In the genomic region with DNA sequence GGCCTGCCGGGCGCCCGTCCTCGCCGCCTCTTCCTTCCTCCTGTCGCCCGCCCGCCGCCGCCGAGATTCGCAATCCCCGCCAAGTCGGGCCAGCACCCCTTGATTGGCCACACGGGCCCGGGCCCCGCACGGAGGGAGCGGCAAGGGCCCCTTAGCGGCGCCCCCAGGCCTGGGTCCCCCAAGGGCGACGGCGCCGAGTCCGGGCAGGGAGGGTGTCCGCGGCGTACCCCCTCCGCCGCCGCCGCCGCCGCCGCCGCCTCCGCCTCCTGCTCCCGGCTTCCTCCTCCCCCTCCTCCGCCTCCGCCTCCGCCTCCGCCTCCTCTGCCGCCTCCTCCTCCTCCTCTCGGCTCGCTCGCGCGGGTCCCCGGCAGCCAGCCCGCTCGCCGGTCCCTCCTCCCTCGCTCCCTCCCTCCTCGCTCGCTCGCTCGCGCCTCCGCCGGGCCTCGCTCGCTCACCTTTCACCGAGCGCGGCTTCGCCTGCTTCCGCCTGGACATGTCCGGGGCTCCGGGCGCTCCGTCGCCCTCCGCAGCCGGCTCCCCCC, we compare ENCODE assay signal across 1 cellular context.
TF ChIP-seq lines count a peak whose summit lies in the region.

No MANE protein-coding gene starts in this region.

TF ChIP-seq in WTC11, 78 proteins besides CTCF, POLR2A, EP300 and RAD21 (continued from another document and continues in another):
- TF ChIP-seq, protein P1, sequence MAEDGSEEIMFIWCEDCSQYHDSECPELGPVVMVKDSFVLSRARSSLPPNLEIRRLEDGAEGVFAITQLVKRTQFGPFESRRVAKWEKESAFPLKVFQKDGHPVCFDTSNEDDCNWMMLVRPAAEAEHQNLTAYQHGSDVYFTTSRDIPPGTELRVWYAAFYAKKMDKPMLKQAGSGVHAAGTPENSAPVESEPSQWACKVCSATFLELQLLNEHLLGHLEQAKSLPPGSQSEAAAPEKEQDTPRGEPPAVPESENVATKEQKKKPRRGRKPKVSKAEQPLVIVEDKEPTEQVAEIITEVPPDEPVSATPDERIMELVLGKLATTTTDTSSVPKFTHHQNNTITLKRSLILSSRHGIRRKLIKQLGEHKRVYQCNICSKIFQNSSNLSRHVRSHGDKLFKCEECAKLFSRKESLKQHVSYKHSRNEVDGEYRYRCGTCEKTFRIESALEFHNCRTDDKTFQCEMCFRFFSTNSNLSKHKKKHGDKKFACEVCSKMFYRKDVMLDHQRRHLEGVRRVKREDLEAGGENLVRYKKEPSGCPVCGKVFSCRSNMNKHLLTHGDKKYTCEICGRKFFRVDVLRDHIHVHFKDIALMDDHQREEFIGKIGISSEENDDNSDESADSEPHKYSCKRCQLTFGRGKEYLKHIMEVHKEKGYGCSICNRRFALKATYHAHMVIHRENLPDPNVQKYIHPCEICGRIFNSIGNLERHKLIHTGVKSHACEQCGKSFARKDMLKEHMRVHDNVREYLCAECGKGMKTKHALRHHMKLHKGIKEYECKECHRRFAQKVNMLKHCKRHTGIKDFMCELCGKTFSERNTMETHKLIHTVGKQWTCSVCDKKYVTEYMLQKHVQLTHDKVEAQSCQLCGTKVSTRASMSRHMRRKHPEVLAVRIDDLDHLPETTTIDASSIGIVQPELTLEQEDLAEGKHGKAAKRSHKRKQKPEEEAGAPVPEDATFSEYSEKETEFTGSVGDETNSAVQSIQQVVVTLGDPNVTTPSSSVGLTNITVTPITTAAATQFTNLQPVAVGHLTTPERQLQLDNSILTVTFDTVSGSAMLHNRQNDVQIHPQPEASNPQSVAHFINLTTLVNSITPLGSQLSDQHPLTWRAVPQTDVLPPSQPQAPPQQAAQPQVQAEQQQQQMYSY (CRISPR knock-in tag; IDR thresholded peaks at IDR 0.05): no peak
- TF ChIP-seq, protein P2, sequence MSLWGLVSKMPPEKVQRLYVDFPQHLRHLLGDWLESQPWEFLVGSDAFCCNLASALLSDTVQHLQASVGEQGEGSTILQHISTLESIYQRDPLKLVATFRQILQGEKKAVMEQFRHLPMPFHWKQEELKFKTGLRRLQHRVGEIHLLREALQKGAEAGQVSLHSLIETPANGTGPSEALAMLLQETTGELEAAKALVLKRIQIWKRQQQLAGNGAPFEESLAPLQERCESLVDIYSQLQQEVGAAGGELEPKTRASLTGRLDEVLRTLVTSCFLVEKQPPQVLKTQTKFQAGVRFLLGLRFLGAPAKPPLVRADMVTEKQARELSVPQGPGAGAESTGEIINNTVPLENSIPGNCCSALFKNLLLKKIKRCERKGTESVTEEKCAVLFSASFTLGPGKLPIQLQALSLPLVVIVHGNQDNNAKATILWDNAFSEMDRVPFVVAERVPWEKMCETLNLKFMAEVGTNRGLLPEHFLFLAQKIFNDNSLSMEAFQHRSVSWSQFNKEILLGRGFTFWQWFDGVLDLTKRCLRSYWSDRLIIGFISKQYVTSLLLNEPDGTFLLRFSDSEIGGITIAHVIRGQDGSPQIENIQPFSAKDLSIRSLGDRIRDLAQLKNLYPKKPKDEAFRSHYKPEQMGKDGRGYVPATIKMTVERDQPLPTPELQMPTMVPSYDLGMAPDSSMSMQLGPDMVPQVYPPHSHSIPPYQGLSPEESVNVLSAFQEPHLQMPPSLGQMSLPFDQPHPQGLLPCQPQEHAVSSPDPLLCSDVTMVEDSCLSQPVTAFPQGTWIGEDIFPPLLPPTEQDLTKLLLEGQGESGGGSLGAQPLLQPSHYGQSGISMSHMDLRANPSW (CRISPR knock-in tag; conservative IDR thresholded peaks at IDR 0.05; ENCODE audit: low read depth): no peak
- TF ChIP-seq GABPB1 (CRISPR knock-in tag; IDR thresholded peaks at IDR 0.05): no peak
- no peak for TF ChIP-seq EMX1 (CRISPR knock-in tag; IDR thresholded peaks at IDR 0.05)
- TF ChIP-seq, protein P3, sequence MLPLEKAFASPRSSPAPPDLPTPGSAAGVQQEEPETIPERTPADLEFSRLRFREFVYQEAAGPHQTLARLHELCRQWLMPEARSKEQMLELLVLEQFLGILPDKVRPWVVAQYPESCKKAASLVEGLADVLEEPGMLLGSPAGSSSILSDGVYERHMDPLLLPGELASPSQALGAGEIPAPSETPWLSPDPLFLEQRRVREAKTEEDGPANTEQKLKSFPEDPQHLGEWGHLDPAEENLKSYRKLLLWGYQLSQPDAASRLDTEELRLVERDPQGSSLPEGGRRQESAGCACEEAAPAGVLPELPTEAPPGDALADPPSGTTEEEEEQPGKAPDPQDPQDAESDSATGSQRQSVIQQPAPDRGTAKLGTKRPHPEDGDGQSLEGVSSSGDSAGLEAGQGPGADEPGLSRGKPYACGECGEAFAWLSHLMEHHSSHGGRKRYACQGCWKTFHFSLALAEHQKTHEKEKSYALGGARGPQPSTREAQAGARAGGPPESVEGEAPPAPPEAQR (CRISPR knock-in tag; IDR thresholded peaks at IDR 0.05): no peak
- no peak for TF ChIP-seq IRF2 (CRISPR knock-in tag; IDR thresholded peaks at IDR 0.05; ENCODE audit: borderline replicate concordance, low read depth)
- TF ChIP-seq ZNF232 (CRISPR knock-in tag; IDR thresholded peaks at IDR 0.05): no peak
- TF ChIP-seq, protein P4, sequence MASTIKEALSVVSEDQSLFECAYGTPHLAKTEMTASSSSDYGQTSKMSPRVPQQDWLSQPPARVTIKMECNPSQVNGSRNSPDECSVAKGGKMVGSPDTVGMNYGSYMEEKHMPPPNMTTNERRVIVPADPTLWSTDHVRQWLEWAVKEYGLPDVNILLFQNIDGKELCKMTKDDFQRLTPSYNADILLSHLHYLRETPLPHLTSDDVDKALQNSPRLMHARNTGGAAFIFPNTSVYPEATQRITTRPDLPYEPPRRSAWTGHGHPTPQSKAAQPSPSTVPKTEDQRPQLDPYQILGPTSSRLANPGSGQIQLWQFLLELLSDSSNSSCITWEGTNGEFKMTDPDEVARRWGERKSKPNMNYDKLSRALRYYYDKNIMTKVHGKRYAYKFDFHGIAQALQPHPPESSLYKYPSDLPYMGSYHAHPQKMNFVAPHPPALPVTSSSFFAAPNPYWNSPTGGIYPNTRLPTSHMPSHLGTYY (CRISPR knock-in tag; IDR thresholded peaks at IDR 0.05): no peak
- TF ChIP-seq ZNF138 (CRISPR knock-in tag; conservative IDR thresholded peaks at IDR 0.05): no peak
- TF ChIP-seq, protein P5, sequence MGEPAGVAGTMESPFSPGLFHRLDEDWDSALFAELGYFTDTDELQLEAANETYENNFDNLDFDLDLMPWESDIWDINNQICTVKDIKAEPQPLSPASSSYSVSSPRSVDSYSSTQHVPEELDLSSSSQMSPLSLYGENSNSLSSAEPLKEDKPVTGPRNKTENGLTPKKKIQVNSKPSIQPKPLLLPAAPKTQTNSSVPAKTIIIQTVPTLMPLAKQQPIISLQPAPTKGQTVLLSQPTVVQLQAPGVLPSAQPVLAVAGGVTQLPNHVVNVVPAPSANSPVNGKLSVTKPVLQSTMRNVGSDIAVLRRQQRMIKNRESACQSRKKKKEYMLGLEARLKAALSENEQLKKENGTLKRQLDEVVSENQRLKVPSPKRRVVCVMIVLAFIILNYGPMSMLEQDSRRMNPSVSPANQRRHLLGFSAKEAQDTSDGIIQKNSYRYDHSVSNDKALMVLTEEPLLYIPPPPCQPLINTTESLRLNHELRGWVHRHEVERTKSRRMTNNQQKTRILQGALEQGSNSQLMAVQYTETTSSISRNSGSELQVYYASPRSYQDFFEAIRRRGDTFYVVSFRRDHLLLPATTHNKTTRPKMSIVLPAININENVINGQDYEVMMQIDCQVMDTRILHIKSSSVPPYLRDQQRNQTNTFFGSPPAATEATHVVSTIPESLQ (CRISPR knock-in tag; IDR thresholded peaks at IDR 0.05): no peak
- TF ChIP-seq TEAD4 (CRISPR knock-in tag; IDR thresholded peaks at IDR 0.05): no peak
- TF ChIP-seq, protein P6, sequence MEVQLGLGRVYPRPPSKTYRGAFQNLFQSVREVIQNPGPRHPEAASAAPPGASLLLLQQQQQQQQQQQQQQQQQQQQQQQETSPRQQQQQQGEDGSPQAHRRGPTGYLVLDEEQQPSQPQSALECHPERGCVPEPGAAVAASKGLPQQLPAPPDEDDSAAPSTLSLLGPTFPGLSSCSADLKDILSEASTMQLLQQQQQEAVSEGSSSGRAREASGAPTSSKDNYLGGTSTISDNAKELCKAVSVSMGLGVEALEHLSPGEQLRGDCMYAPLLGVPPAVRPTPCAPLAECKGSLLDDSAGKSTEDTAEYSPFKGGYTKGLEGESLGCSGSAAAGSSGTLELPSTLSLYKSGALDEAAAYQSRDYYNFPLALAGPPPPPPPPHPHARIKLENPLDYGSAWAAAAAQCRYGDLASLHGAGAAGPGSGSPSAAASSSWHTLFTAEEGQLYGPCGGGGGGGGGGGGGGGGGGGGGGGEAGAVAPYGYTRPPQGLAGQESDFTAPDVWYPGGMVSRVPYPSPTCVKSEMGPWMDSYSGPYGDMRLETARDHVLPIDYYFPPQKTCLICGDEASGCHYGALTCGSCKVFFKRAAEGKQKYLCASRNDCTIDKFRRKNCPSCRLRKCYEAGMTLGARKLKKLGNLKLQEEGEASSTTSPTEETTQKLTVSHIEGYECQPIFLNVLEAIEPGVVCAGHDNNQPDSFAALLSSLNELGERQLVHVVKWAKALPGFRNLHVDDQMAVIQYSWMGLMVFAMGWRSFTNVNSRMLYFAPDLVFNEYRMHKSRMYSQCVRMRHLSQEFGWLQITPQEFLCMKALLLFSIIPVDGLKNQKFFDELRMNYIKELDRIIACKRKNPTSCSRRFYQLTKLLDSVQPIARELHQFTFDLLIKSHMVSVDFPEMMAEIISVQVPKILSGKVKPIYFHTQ (CRISPR knock-in tag; IDR thresholded peaks at IDR 0.05): no peak
- TF ChIP-seq, protein P7, sequence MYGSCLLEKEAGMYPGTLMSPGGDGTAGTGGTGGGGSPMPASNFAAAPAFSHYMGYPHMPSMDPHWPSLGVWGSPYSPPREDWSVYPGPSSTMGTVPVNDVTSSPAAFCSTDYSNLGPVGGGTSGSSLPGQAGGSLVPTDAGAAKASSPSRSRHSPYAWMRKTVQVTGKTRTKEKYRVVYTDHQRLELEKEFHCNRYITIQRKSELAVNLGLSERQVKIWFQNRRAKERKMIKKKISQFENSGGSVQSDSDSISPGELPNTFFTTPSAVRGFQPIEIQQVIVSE (CRISPR knock-in tag; IDR thresholded peaks at IDR 0.05; ENCODE audit: borderline replicate concordance): no peak
- TF ChIP-seq RELA (CRISPR knock-in tag; IDR thresholded peaks at IDR 0.05; ENCODE audit: borderline replicate concordance): no peak
- no peak for TF ChIP-seq ZNF423 (CRISPR knock-in tag; IDR thresholded peaks at IDR 0.05)
- no peak for TF ChIP-seq TP53 (CRISPR knock-in tag; IDR thresholded peaks at IDR 0.05)
- no peak for TF ChIP-seq NFYB (CRISPR knock-in tag; conservative IDR thresholded peaks at IDR 0.05; ENCODE audit: low read depth)
- TF ChIP-seq, protein P8, sequence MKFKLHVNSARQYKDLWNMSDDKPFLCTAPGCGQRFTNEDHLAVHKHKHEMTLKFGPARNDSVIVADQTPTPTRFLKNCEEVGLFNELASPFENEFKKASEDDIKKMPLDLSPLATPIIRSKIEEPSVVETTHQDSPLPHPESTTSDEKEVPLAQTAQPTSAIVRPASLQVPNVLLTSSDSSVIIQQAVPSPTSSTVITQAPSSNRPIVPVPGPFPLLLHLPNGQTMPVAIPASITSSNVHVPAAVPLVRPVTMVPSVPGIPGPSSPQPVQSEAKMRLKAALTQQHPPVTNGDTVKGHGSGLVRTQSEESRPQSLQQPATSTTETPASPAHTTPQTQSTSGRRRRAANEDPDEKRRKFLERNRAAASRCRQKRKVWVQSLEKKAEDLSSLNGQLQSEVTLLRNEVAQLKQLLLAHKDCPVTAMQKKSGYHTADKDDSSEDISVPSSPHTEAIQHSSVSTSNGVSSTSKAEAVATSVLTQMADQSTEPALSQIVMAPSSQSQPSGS (CRISPR knock-in tag; IDR thresholded peaks at IDR 0.05; ENCODE audit: borderline replicate concordance, low read depth): no peak
- no peak for TF ChIP-seq ESRRA (CRISPR knock-in tag; IDR thresholded peaks at IDR 0.05; ENCODE audit: borderline replicate concordance)
- TF ChIP-seq FOXJ3 (CRISPR knock-in tag; IDR thresholded peaks at IDR 0.05; ENCODE audit: borderline replicate concordance): no peak
- TF ChIP-seq, protein P9, sequence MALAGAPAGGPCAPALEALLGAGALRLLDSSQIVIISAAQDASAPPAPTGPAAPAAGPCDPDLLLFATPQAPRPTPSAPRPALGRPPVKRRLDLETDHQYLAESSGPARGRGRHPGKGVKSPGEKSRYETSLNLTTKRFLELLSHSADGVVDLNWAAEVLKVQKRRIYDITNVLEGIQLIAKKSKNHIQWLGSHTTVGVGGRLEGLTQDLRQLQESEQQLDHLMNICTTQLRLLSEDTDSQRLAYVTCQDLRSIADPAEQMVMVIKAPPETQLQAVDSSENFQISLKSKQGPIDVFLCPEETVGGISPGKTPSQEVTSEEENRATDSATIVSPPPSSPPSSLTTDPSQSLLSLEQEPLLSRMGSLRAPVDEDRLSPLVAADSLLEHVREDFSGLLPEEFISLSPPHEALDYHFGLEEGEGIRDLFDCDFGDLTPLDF (CRISPR knock-in tag; IDR thresholded peaks at IDR 0.05): no peak
- TF ChIP-seq, protein P10, sequence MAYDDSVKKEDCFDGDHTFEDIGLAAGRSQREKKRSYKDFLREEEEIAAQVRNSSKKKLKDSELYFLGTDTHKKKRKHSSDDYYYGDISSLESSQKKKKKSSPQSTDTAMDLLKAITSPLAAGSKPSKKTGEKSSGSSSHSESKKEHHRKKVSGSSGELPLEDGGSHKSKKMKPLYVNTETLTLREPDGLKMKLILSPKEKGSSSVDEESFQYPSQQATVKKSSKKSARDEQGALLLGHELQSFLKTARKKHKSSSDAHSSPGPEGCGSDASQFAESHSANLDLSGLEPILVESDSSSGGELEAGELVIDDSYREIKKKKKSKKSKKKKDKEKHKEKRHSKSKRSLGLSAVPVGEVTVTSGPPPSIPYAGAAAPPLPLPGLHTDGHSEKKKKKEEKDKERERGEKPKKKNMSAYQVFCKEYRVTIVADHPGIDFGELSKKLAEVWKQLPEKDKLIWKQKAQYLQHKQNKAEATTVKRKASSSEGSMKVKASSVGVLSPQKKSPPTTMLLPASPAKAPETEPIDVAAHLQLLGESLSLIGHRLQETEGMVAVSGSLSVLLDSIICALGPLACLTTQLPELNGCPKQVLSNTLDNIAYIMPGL (CRISPR knock-in tag; IDR thresholded peaks at IDR 0.05): 0 out of 2 replicates have a peak, but pooled peaks have one; percentile 56
- TF ChIP-seq JUN (CRISPR knock-in tag; IDR thresholded peaks at IDR 0.05): no peak
- TF ChIP-seq, protein P11, sequence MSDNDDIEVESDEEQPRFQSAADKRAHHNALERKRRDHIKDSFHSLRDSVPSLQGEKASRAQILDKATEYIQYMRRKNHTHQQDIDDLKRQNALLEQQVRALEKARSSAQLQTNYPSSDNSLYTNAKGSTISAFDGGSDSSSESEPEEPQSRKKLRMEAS (CRISPR knock-in tag; IDR thresholded peaks at IDR 0.05): no peak
- TF ChIP-seq NR3C1 (CRISPR knock-in tag; conservative IDR thresholded peaks at IDR 0.05; ENCODE audit: low read depth): no peak
- no peak for TF ChIP-seq ZNF219 (CRISPR knock-in tag; IDR thresholded peaks at IDR 0.05; ENCODE audit: borderline replicate concordance)
- no peak for TF ChIP-seq RORB (CRISPR knock-in tag; IDR thresholded peaks at IDR 0.05)
- no peak for TF ChIP-seq NR1H2 (CRISPR knock-in tag; IDR thresholded peaks at IDR 0.05)
- TF ChIP-seq, protein P12, sequence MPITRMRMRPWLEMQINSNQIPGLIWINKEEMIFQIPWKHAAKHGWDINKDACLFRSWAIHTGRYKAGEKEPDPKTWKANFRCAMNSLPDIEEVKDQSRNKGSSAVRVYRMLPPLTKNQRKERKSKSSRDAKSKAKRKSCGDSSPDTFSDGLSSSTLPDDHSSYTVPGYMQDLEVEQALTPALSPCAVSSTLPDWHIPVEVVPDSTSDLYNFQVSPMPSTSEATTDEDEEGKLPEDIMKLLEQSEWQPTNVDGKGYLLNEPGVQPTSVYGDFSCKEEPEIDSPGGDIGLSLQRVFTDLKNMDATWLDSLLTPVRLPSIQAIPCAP (CRISPR knock-in tag; IDR thresholded peaks at IDR 0.05): no peak
